Comparison of ENCODE assay signal across 9 cellular contexts in the genomic region with DNA sequence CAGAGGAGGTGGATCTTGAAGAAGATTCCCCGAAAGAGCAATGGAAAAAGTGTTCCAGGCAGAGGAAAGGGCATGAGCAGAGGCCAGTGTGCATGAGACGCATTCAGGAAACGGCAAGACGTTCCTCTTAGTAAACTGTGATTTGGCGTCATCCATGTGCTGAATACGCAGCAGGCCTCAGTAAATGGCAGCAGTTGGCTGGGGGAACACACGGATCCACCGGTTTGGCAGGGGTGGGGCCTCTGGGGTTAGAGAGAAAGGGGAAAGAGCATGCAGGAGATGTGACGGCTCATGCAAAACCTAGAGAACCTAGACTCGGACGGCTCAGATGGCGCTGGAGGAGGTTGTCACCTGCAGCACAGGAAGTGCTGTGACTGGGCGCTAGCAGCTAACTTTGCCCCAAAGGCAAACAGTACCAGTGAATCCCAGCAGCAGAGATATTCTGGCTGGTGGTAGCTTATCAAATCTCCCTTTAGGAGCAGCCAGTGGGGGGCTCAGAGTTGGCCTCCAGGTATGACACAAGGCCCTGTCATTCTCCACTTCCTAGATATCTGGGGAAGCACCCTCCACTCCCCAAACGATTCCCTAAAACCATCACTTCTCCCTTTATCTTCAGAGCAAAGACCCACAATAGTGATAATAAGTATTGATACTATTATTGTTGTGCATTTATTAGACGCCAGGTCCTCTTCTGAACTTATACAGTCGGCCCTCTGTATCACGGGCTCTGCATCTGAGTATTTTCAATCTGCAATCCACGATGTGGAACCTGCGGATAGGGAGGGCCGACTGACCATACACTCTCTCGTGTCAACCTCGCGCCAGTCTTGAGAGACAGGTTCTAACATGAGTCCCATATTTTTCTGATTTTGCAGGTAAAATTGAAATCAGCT. TPM values are rescaled to one million over a fixed set of nuclear protein-coding genes. Genes with fewer than 3 reads are reported as not detected.
DNase-seq lines count a peak whose midpoint lies in the region; ATAC-seq and TF ChIP-seq lines count a peak whose summit lies in the region.
"Had no signal": no experiment of that assay in that cellular context is flagged by ENCODE, and none has a peak within 500 bp of the region (broad histone marks: within the 10 kb centered on the region; RNA-seq: fewer than 3 reads in every experiment).

No MANE protein-coding gene starts in this region.

- DNase-seq in activated CD4-positive, CD25-positive, alpha-beta regulatory T cell treated with anti-CD3 and anti-CD28 coated beads, Interleukin-2, amount 50 U/mL, for 72 hours: peak; percentile 59
- DNase-seq in central memory CD4-positive, alpha-beta T cell: peak; percentile 89
- DNase-seq in stimulated activated effector memory CD8-positive, alpha-beta T cell treated with anti-CD3 and anti-CD28 coated beads, Interleukin-12 subunit alpha, Interleukin-12 subunit beta, amount 100 ng/mL, for 72 hours (ENCODE audit: low spot score in 2 of 2): peak in 1 of 2 donors; percentile 73
- no peak for DNase-seq in superior temporal gyrus (ENCODE audit: extremely low spot score)
- no peak for DNase-seq in mesothelial cell of epicardium (ENCODE audit: low spot score in 2 of 2, unreplicated experiment in 2 of 2)
- DNase-seq: heart right ventricle had no signal

- peaks cover 91% of the 10 kb centered on the region for H3K36me3 Mint-ChIP-seq in stimulated activated effector memory CD8-positive, alpha-beta T cell treated with anti-CD3 and anti-CD28 coated beads, Interleukin-12 subunit alpha, Interleukin-12 subunit beta, amount 100 ng/mL, for 72 hours
- H3K36me3 Mint-ChIP-seq in mesothelial cell of epicardium: no peaks in the 10 kb centered on the region

- peak; percentile 22 for ATAC-seq in GM21360 (IDR thresholded peaks at IDR 0.05; ENCODE audit: unreplicated experiment)
- ATAC-seq in stimulated activated effector memory CD8-positive, alpha-beta T cell treated with anti-CD3 and anti-CD28 coated beads, Interleukin-12 subunit alpha, Interleukin-12 subunit beta, amount 100 ng/mL, for 72 hours: peak; percentile 62
- ATAC-seq in GM19452 (IDR thresholded peaks at IDR 0.05; ENCODE audit: unreplicated experiment): no peak
- no peak for ATAC-seq in SK-N-SH treated with all-trans-retinoic acid at 6 μM for 48 hours

- no peaks in the 10 kb centered on the region for H3K9me3 Mint-ChIP-seq in stimulated activated effector memory CD8-positive, alpha-beta T cell treated with anti-CD3 and anti-CD28 coated beads, Interleukin-12 subunit alpha, Interleukin-12 subunit beta, amount 100 ng/mL, for 72 hours
- H3K9me3 Mint-ChIP-seq in mesothelial cell of epicardium: no peaks in the 10 kb centered on the region

- H3K4me1 Mint-ChIP-seq in stimulated activated effector memory CD8-positive, alpha-beta T cell treated with anti-CD3 and anti-CD28 coated beads, Interleukin-12 subunit alpha, Interleukin-12 subunit beta, amount 100 ng/mL, for 72 hours: peaks cover 95% of the 10 kb centered on the region
- H3K4me1 Mint-ChIP-seq in mesothelial cell of epicardium: peaks cover 37% of the 10 kb centered on the region

- no peaks in the 10 kb centered on the region for H3K27me3 Mint-ChIP-seq in mesothelial cell of epicardium (ENCODE audit: low read depth)

- H3K4me3 Mint-ChIP-seq in stimulated activated effector memory CD8-positive, alpha-beta T cell treated with anti-CD3 and anti-CD28 coated beads, Interleukin-12 subunit alpha, Interleukin-12 subunit beta, amount 100 ng/mL, for 72 hours: peak overlapping the region; percentile 99
- H3K4me3 Mint-ChIP-seq in mesothelial cell of epicardium: no peak overlapping the region

- no peak for TF ChIP-seq CTCF in mesothelial cell of epicardium (IDR thresholded peaks at IDR 0.05; ENCODE audit: unreplicated experiment)

- peak overlapping the region; percentile 99 for H3K27ac Mint-ChIP-seq in stimulated activated effector memory CD8-positive, alpha-beta T cell treated with anti-CD3 and anti-CD28 coated beads, Interleukin-12 subunit alpha, Interleukin-12 subunit beta, amount 100 ng/mL, for 72 hours
- H3K27ac Mint-ChIP-seq in mesothelial cell of epicardium: no peak overlapping the region

TF ChIP-seq in SK-N-SH treated with all-trans-retinoic acid at 6 μM for 48 hours, 23 proteins besides CTCF, POLR2A, EP300 and RAD21:
- no peak for TF ChIP-seq ZC3H10 (CRISPR knock-in tag; IDR thresholded peaks at IDR 0.05)
- no peak for TF ChIP-seq PPARA (CRISPR knock-in tag; IDR thresholded peaks at IDR 0.05; ENCODE audit: borderline replicate concordance)
- TF ChIP-seq TCF4 (CRISPR knock-in tag; IDR thresholded peaks at IDR 0.05; ENCODE audit: borderline replicate concordance): no peak
- TF ChIP-seq RARB (CRISPR knock-in tag; IDR thresholded peaks at IDR 0.05): no peak
- no peak for TF ChIP-seq ARNTL (CRISPR knock-in tag; IDR thresholded peaks at IDR 0.05; ENCODE audit: borderline replicate concordance, low read depth)

RNA-seq across cellular contexts. Expression of a gene that starts 7.6 kb away (rescaled TPM):
- total RNA-seq in mesothelial cell of epicardium: 0.11 TPM in 1 of 3 replicates, not detected in the others

RNA-seq across cellular contexts. Expression of a gene that starts 26.6 kb away (rescaled TPM):
- total RNA-seq in mesothelial cell of epicardium: 4.0 to 5.6 TPM (median 4.9 TPM) in 3 replicates
- total RNA-seq: heart right ventricle had no signal

Comparison
In these comparisons a context has a peak if more than half of its experiments do, and no peak if none do; other contexts are left out.
1. ATAC-seq: peak in GM21360 (single experiment) and stimulated activated effector memory CD8-positive, alpha-beta T cell treated with anti-CD3 and anti-CD28 coated beads, Interleukin-12 subunit alpha, Interleukin-12 subunit beta, amount 100 ng/mL, for 72 hours (single experiment); none in GM19452 (single experiment) and SK-N-SH treated with all-trans-retinoic acid at 6 μM for 48 hours (single experiment).
2. DNase-seq: peak in activated CD4-positive, CD25-positive, alpha-beta regulatory T cell treated with anti-CD3 and anti-CD28 coated beads, Interleukin-2, amount 50 U/mL, for 72 hours (single experiment) and central memory CD4-positive, alpha-beta T cell (single experiment); none in superior temporal gyrus (single experiment) and mesothelial cell of epicardium (0 of 2).